Comparison of ENCODE assay signal across 27 cellular contexts in the genomic region with DNA sequence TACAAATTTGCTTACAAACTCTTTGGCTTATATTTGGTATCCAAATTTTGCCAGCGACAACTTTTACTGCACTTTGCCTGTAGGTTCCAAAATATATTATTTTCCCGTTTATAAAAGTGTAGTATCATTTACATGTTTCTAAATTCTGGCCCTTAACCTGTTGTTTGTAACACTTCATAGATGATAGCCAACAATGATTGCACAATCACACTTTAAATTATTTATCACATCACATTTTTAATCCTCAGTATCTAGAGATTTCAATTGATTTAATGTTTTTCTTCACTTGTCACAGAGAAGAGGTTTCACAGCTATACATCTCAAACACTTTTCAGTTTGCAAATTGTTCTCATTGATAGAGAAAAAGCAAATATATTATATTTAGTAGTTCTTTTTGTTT.
"Had no signal": no experiment of that assay in that cellular context is flagged by ENCODE, and none has a peak within 500 bp of the region (broad histone marks: within the 10 kb centered on the region; RNA-seq: fewer than 3 reads in every experiment).

No MANE protein-coding gene starts in this region.

- H3K4me1 ChIP-seq: neural progenitor cell, parathyroid adenoma, psoas muscle, spleen, testis, tibial artery, transverse colon, upper lobe of right lung, uterus had no signal

- DNase-seq: natural killer cell; occipital lobe; ovary; posterior cingulate gyrus; psoas muscle; spleen; stimulated activated CD4-positive, alpha-beta T cell treated with anti-CD3 and anti-CD28 coated beads, Interleukin-12 subunit alpha, Interleukin-12 subunit beta, amount 100 ng/mL, for 4 hours; stimulated activated CD4-positive, alpha-beta T cell treated with anti-CD3 and anti-CD28 coated beads, Interleukin-1b, Interleukin-23, amount 100 ng/mL, for 48 hours; stimulated activated CD4-positive, alpha-beta T cell treated with anti-CD3 and anti-CD28 coated beads, Interleukin-4, amount 100 ng/mL, for 1 hour; stimulated activated CD4-positive, alpha-beta T cell treated with anti-CD3 and anti-CD28 coated beads, Interleukin-4, amount 100 ng/mL, for 4 hours; stimulated activated CD8-positive, alpha-beta memory T cell treated with anti-CD3 and anti-CD28 coated beads, Interleukin-4, amount 100 ng/mL, for 48 hours; stimulated activated naive CD4-positive, alpha-beta T cell; stimulated activated naive CD8-positive, alpha-beta T cell treated with anti-CD3 and anti-CD28 coated beads, Interleukin-15, amount 100 ng/mL, for 72 hours; stimulated activated naive CD8-positive, alpha-beta T cell treated with anti-CD3 and anti-CD28 coated beads, Interleukin-15, Interleukin-2, amounts not matched to agents 100 U/mL and 50 U/mL, for 24 hours; substantia nigra; testis; tibial artery; transverse colon; upper lobe of right lung; uterus had no signal

- H3K9me3 ChIP-seq: ovary, psoas muscle, suprapubic skin, testis, tibial artery, transverse colon, upper lobe of right lung, uterus had no signal

- H3K4me3 ChIP-seq: neural progenitor cell, ovary, psoas muscle, skin epidermis, smooth muscle cell, spleen, suprapubic skin, testis, tibial artery, transverse colon, upper lobe of right lung, uterus had no signal

- H3K9ac ChIP-seq: neural progenitor cell, parathyroid adenoma had no signal

- H2AFZ ChIP-seq: neural progenitor cell, parathyroid adenoma had no signal

- H3K27me3 ChIP-seq: neural progenitor cell, ovary, spleen, suprapubic skin, testis, tibial artery, transverse colon, upper lobe of right lung, uterus had no signal

- H3K4me2 ChIP-seq: neural progenitor cell, smooth muscle cell had no signal

- H3K27ac ChIP-seq: neural progenitor cell, ovary, parathyroid adenoma, psoas muscle, skin epidermis, spleen, suprapubic skin, testis, tibial artery, transverse colon, upper lobe of right lung, uterus had no signal

- H3K79me2 ChIP-seq: parathyroid adenoma had no signal

- ATAC-seq: natural killer cell; psoas muscle; sciatic nerve; stimulated activated memory B cell treated with anti-CD40 and anti-IgM and Interleukin-4, amounts not matched to agents 10 μg/mL and 1 μg/mL and 100 μg/mL, for 72 hours; stimulated activated naive CD8-positive, alpha-beta T cell treated with anti-CD3 and anti-CD28 coated beads, Interleukin-15, amount 100 ng/mL, for 72 hours; stimulated activated naive CD8-positive, alpha-beta T cell treated with anti-CD3 and anti-CD28 coated beads, Interleukin-15, Interleukin-2, amounts not matched to agents 100 U/mL and 50 U/mL, for 24 hours; upper lobe of right lung had no signal

- H3K36me3 ChIP-seq: neural progenitor cell, ovary, spleen, suprapubic skin, tibial artery, transverse colon, upper lobe of right lung had no signal
